Comparison of ENCODE assay signal across 27 cellular contexts in genomic region chr1:17944606-17945005, GRCh38.
A peak's percentile ranks its signal among the peaks of the same experiment; 100 is the strongest.
DNase-seq lines count a peak whose midpoint lies in the region; ATAC-seq and TF ChIP-seq lines count a peak whose summit lies in the region.
"Had no signal": no experiment of that assay in that cellular context is flagged by ENCODE, and none has a peak within 500 bp of the region (broad histone marks: within the 10 kb centered on the region; RNA-seq: fewer than 3 reads in every experiment).

No MANE protein-coding gene starts in this region.

- intact Hi-C loops in Right ventricle myocardium inferior (cut with DNase I) = no loop called here

- no peak overlapping the region for H3K27ac Mint-ChIP-seq in GM23338
- H3K27ac Mint-ChIP-seq: CD8-positive, alpha-beta T cell had no signal

- H3K9me2 ChIP-seq in GM23338 (ENCODE audit: insufficient read depth) = no peaks in the 10 kb centered on the region

- no peak overlapping the region for H3K27ac ChIP-seq in GM23338 (ENCODE audit: low read depth)
- no peak overlapping the region for H3K27ac ChIP-seq in HEK293 (ENCODE audit: extremely low read depth, low read depth, low read length)
- H3K27ac ChIP-seq in mesendoderm (ENCODE audit: low read depth, low read length) = no peak overlapping the region
- H3K27ac ChIP-seq: A549; BLaER1 treated with 17β-estradiol and CSF1 and Interleukin-3, amounts not matched to agents 10 nM and 100 nM; GM23248; HL-60; RWPE1; SK-N-MC had no signal

- H3K23ac ChIP-seq in mesendoderm (ENCODE audit: low read length) = no peak overlapping the region

- no peak overlapping the region for H3K9ac ChIP-seq in mesendoderm (ENCODE audit: low read length)
- H3K9ac ChIP-seq: BLaER1 treated with 17β-estradiol and CSF1 and Interleukin-3, amounts not matched to agents 10 nM and 100 nM; GM23248 had no signal

- no peak overlapping the region for H4K5ac ChIP-seq in mesendoderm (ENCODE audit: low read length)

- no peak overlapping the region for H2BK5ac ChIP-seq in mesendoderm (ENCODE audit: low read length)

- no CpG with 5 or more reads among the region's 4 CpGs for WGBS in mesendoderm (ENCODE audit: extremely low coverage, insufficient coverage, low lambda C conversion rate)

- H3K9me3 Mint-ChIP-seq in GM23338 = no peaks in the 10 kb centered on the region
- H3K9me3 Mint-ChIP-seq: CD8-positive, alpha-beta T cell had no signal

- H3K27me3 ChIP-seq in GM23338 (ENCODE audit: insufficient read depth) = no peaks in the 10 kb centered on the region
- no peaks in the 10 kb centered on the region for H3K27me3 ChIP-seq in mesendoderm (ENCODE audit: insufficient read depth, low read length, poor library complexity)
- H3K27me3 ChIP-seq: BLaER1 treated with 17β-estradiol and CSF1 and Interleukin-3, amounts not matched to agents 10 nM and 100 nM had no signal

- no peak overlapping the region for H3K18ac ChIP-seq in mesendoderm (ENCODE audit: low read length)

- H3K79me1 ChIP-seq in mesendoderm (ENCODE audit: low read length) = no peaks in the 10 kb centered on the region

- H4K20me1 ChIP-seq in GM23338 (replicated peaks; ENCODE audit: insufficient read depth) = no peaks in the 10 kb centered on the region
- H4K20me1 ChIP-seq: BLaER1 treated with 17β-estradiol and CSF1 and Interleukin-3, amounts not matched to agents 10 nM and 100 nM had no signal

- no peak overlapping the region for H2AFZ ChIP-seq in GM23338
- H2AFZ ChIP-seq: GM23248 had no signal

- H3K27me3 Mint-ChIP-seq in GM23338 (ENCODE audit: insufficient read depth, low read depth, poor library complexity) = peaks cover 14% of the 10 kb centered on the region

- H3K4me2 ChIP-seq in GM23338 (no peak overlapping the region), mesendoderm (ENCODE audit: low read length) (no peak overlapping the region)
- H3K4me2 ChIP-seq: A549; BLaER1 treated with 17β-estradiol and CSF1 and Interleukin-3, amounts not matched to agents 10 nM and 100 nM had no signal

- no peaks in the 10 kb centered on the region for H3F3A ChIP-seq in GM23338 (replicated peaks; ENCODE audit: low read depth)

- H3K4ac ChIP-seq in mesendoderm (ENCODE audit: low read depth, low read length) = no peak overlapping the region

- H4K8ac ChIP-seq in mesendoderm (ENCODE audit: low read depth, low read length) = no peak overlapping the region

- no peaks in the 10 kb centered on the region for H3K9me3 ChIP-seq in HEK293 (ENCODE audit: control insufficient read depth, insufficient read depth, low read depth, low read length)
- H3K9me3 ChIP-seq: A549; BLaER1 treated with 17β-estradiol and CSF1 and Interleukin-3, amounts not matched to agents 10 nM and 100 nM; Caco-2 had no signal

- no peak overlapping the region for H2BK15ac ChIP-seq in mesendoderm (replicated peaks; ENCODE audit: low read depth)

- H3K36me3 ChIP-seq in GM23338 (ENCODE audit: insufficient read depth) (no peaks in the 10 kb centered on the region), HEK293 (ENCODE audit: control insufficient read depth in 2 of 2, insufficient read depth in 1 of 2, low read length in 2 of 2) (no peaks in the 10 kb centered on the region), mesendoderm (ENCODE audit: control insufficient read depth, insufficient read depth, low read length) (no peaks in the 10 kb centered on the region)
- H3K36me3 ChIP-seq: BLaER1 treated with 17β-estradiol and CSF1 and Interleukin-3, amounts not matched to agents 10 nM and 100 nM had no signal

- in situ Hi-C loops in SK-MEL-5 (cut with HindIII; ENCODE audit: low pct_unique_long_range_greater_than_20kb, low sequenced_read_pairs) = no loop called here

- H3K4me1 ChIP-seq in GM23338 (ENCODE audit: insufficient read depth) = no peaks in the 10 kb centered on the region
- H3K4me1 ChIP-seq in HEK293 (ENCODE audit: control insufficient read depth, insufficient read depth, low read length) = no peaks in the 10 kb centered on the region
- no peaks in the 10 kb centered on the region for H3K4me1 ChIP-seq in mesendoderm (ENCODE audit: control insufficient read depth, low read depth, low read length)
- H3K4me1 ChIP-seq: A549; BLaER1 treated with 17β-estradiol and CSF1 and Interleukin-3, amounts not matched to agents 10 nM and 100 nM; Caco-2 had no signal

- peak; percentile 69 for ATAC-seq in GM23338
- ATAC-seq in Right ventricle myocardium inferior = no peak
- no peak for ATAC-seq in GM19328 (IDR thresholded peaks at IDR 0.05; ENCODE audit: unreplicated experiment)
- ATAC-seq: A549; CD8-positive, alpha-beta T cell; HCT116; Panc1 had no signal

- H3K56ac ChIP-seq in mesendoderm (ENCODE audit: low read length) = no peak overlapping the region

- H3K4me3 ChIP-seq in GM23338 (no peak overlapping the region), HEK293 (ENCODE audit: low read depth, low read length) (no peak overlapping the region), mesendoderm (ENCODE audit: low read length) (no peak overlapping the region)
- H3K4me3 ChIP-seq: A549; BLaER1 treated with 17β-estradiol and CSF1 and Interleukin-3, amounts not matched to agents 10 nM and 100 nM; GM23248; SK-N-MC had no signal

- POLR2A ChIA-PET in HEK293 (lab: Yijun Ruan, JAX) = no interaction called here

- CTCF ChIA-PET in HEK293 (lab: Yijun Ruan, JAX) = interaction anchor here (0.6 to 1.7 kb wide), 2 partner anchors 21 to 228 kb away, joined by 3 to 6 read pairs; no protein-coding TSS in a partner anchor

- DNase-seq in GM23338 (ENCODE audit: low spot score) (peak; percentile 68), SK-MEL-5 (ENCODE audit: low read depth, low spot score) (peak; percentile 38), mesendoderm (peak; percentile 42), Right ventricle myocardium inferior (ENCODE audit: missing footprints) (no peak)
- no peak for DNase-seq in central memory CD4-positive, alpha-beta T cell
- DNase-seq: AML-193; Caco-2; CD8-positive, alpha-beta T cell; DMS 273 treated with DMSO at 0.1 percent for 48 hours; GM23248; Kasumi-1; NCI-H1105 treated with DMSO at 0.1 percent for 48 hours; NCI-H146; NCI-H1930; NCI-H526 treated with DMSO at 0.1 percent for 48 hours; SHP77 treated with DMSO at 0.1 percent for 48 hours; SW 1271; T-helper 2 cell had no signal

- no peak for TF ChIP-seq CTCF in GM23338 (conservative IDR thresholded peaks at IDR 0.05; ENCODE audit: low read depth in 2 of 2)
- no peak for TF ChIP-seq CTCF in HEK293 (tag by site-specific recombination; IDR thresholded peaks at IDR 0.05)

- no peak overlapping the region for H2AK5ac ChIP-seq in mesendoderm (ENCODE audit: low read length)

- peaks cover 3% of the 10 kb centered on the region; the same call in 2 of the 3 replicates for H3K4me1 Mint-ChIP-seq in GM23338

- no peak overlapping the region for H3K4me3 Mint-ChIP-seq in GM23338
- H3K4me3 Mint-ChIP-seq: CD8-positive, alpha-beta T cell had no signal

- H3K79me2 ChIP-seq in GM23338 (replicated peaks; ENCODE audit: insufficient read depth) = no peaks in the 10 kb centered on the region
- no peaks in the 10 kb centered on the region for H3K79me2 ChIP-seq in mesendoderm (ENCODE audit: control insufficient read depth, insufficient read depth, low read length)

- H3K36me3 Mint-ChIP-seq in GM23338 (ENCODE audit: low read depth) = no peaks in the 10 kb centered on the region
- H3K36me3 Mint-ChIP-seq: CD8-positive, alpha-beta T cell had no signal

- H2BK120ac ChIP-seq in mesendoderm (ENCODE audit: low read depth, low read length) = no peak overlapping the region

TF ChIP-seq in GM23338, 12 proteins besides CTCF, POLR2A, EP300 and RAD21:
- TF ChIP-seq NANOG (IDR thresholded peaks at IDR 0.05; ENCODE audit: borderline replicate concordance) (no peak), STAT1 (IDR thresholded peaks at IDR 0.05; ENCODE audit: unreplicated experiment) (no peak), EZH2 (IDR thresholded peaks at IDR 0.05; ENCODE audit: low read depth, unreplicated experiment) (no peak), ETS1 (IDR thresholded peaks at IDR 0.05) (no peak), JUNB (IDR thresholded peaks at IDR 0.05; ENCODE audit: unreplicated experiment) (no peak), POLR2AphosphoS5 (IDR thresholded peaks at IDR 0.05; ENCODE audit: low read depth) (no peak)
TF ChIP-seq in GM23338: peak in this region for 0.

TF ChIP-seq in HEK293, 187 proteins besides CTCF, POLR2A, EP300 and RAD21:
- no peak for TF ChIP-seq ZNF548 (tag by site-specific recombination; IDR thresholded peaks at IDR 0.05)
- TF ChIP-seq, protein P1, sequence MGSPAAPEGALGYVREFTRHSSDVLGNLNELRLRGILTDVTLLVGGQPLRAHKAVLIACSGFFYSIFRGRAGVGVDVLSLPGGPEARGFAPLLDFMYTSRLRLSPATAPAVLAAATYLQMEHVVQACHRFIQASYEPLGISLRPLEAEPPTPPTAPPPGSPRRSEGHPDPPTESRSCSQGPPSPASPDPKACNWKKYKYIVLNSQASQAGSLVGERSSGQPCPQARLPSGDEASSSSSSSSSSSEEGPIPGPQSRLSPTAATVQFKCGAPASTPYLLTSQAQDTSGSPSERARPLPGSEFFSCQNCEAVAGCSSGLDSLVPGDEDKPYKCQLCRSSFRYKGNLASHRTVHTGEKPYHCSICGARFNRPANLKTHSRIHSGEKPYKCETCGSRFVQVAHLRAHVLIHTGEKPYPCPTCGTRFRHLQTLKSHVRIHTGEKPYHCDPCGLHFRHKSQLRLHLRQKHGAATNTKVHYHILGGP (tag by site-specific recombination; IDR thresholded peaks at IDR 0.05) = 0 out of 2 replicates have a peak, but pooled peaks have one; percentile 19
- TF ChIP-seq ZNF335 (tag by site-specific recombination; conservative IDR thresholded peaks at IDR 0.05) = peak; percentile 52; the same call in 1 of the 2 replicates
- TF ChIP-seq OVOL3 (tag by site-specific recombination; IDR thresholded peaks at IDR 0.05) = no peak
- no peak for TF ChIP-seq ZNF302 (tag by site-specific recombination; IDR thresholded peaks at IDR 0.05; ENCODE audit: low read depth)

Comparison
In these comparisons a context has a peak if more than half of its experiments do, and no peak if none do; other contexts are left out.
1. DNase-seq: peak in GM23338 (single experiment), SK-MEL-5 (single experiment) and mesendoderm (single experiment); none in Right ventricle myocardium inferior (single experiment) and central memory CD4-positive, alpha-beta T cell (single experiment).